Comparison of ENCODE assay signal across 28 cellular contexts in the genomic region with DNA sequence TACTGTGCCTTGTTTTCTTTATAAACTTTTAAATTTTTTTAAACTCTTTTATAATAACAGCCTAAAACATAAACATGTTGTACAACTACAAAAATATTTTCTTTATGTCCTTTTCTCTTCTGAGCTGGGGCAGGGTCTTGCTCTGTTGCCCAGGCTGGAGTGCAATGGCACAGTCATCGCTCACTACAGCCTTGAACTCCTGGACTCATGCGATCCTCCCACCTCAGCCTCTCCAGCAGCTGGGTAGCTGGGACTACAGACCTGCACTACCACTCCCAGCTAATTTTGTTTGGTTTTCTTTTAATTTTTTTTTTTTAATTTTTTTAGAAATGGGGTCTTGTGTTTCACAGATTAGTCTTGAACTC.
"Had no signal": no experiment of that assay in that cellular context is flagged by ENCODE, and none has a peak within 500 bp of the region (broad histone marks: within the 10 kb centered on the region; RNA-seq: fewer than 3 reads in every experiment).

No MANE protein-coding gene starts in this region.

- H3K27me3 Mint-ChIP-seq: activated CD8-positive, alpha-beta T cell treated with anti-CD3 and anti-CD28 coated beads for 36 hours; activated naive CD4-positive, alpha-beta T cell treated with anti-CD3 and anti-CD28 coated beads, Interleukin-2, amount 50 U/mL, for 24 hours; activated naive CD8-positive, alpha-beta T cell treated with anti-CD3 and anti-CD28 coated beads for 36 hours; activated naive CD8-positive, alpha-beta T cell treated with anti-CD3 and anti-CD28 coated beads, Interleukin-2, amount 50 U/mL, for 24 hours; dendritic cell treated with granulocyte-macrophage colony-stimulating factor and Interleukin-4, amounts not matched to agents 40 ng/mL and 50 ng/mL, for 4 days had no signal

- H3K4me1 Mint-ChIP-seq: activated naive CD4-positive, alpha-beta T cell treated with anti-CD3 and anti-CD28 coated beads, Interleukin-2, amount 50 U/mL, for 24 hours had no signal

- H3K27me3 ChIP-seq: adrenal gland, body of pancreas, dorsolateral prefrontal cortex, esophagus muscularis mucosa, foreskin keratinocyte, gastroesophageal sphincter had no signal

- ATAC-seq: activated CD8-positive, alpha-beta T cell treated with anti-CD3 and anti-CD28 coated beads for 36 hours; activated naive CD8-positive, alpha-beta T cell treated with anti-CD3 and anti-CD28 coated beads, Interleukin-2, amount 50 U/mL, for 24 hours; body of pancreas; gastroesophageal sphincter had no signal

- DNase-seq: activated CD4-positive, alpha-beta T cell treated with anti-CD3 and anti-CD28 coated beads for 1 hour; activated CD4-positive, alpha-beta T cell treated with anti-CD3 and anti-CD28 coated beads for 4 hours; activated CD4-positive, alpha-beta T cell treated with anti-CD3 and anti-CD28 coated beads, Interleukin-2, amount 50 U/mL, for 1 hour; activated CD4-positive, alpha-beta T cell treated with anti-CD3 and anti-CD28 coated beads, Interleukin-2, amount 50 U/mL, for 48 hours; activated CD8-positive, alpha-beta memory T cell treated with anti-CD3 and anti-CD28 coated beads for 24 hours; activated CD8-positive, alpha-beta T cell treated with anti-CD3 and anti-CD28 coated beads for 36 hours; activated effector memory CD4-positive, alpha-beta T cell treated with anti-CD3 and anti-CD28 coated beads, Interleukin-2, amount 50 U/mL, for 16 hours; activated naive CD4-positive, alpha-beta T cell treated with anti-CD3 and anti-CD28 coated beads for 36 hours; activated naive CD8-positive, alpha-beta T cell treated with anti-CD3 and anti-CD28 coated beads for 36 hours; activated naive CD8-positive, alpha-beta T cell treated with anti-CD3 and anti-CD28 coated beads, Interleukin-2, amount 50 U/mL, for 24 hours; activated T-cell treated with anti-CD3 and anti-CD28 coated beads, Interleukin-2, amount 50 U/mL, for 48 hours; adrenal gland; amygdala; aorta; body of pancreas; caudate nucleus; dorsolateral prefrontal cortex; effector memory CD4-positive, alpha-beta T cell; endodermal cell; erythroblast had no signal

- H3K27ac Mint-ChIP-seq: activated CD8-positive, alpha-beta T cell treated with anti-CD3 and anti-CD28 coated beads for 36 hours; activated naive CD4-positive, alpha-beta T cell treated with anti-CD3 and anti-CD28 coated beads for 36 hours; activated naive CD4-positive, alpha-beta T cell treated with anti-CD3 and anti-CD28 coated beads, Interleukin-2, amount 50 U/mL, for 24 hours; activated naive CD8-positive, alpha-beta T cell treated with anti-CD3 and anti-CD28 coated beads for 36 hours; activated naive CD8-positive, alpha-beta T cell treated with anti-CD3 and anti-CD28 coated beads, Interleukin-2, amount 50 U/mL, for 24 hours; activated T-helper 1 cell treated with anti-CD3 and anti-CD28 coated beads, Interleukin-12 subunit alpha, Interleukin-12 subunit beta, Interleukin-2, Interleukin-4 antibody, amounts not matched to agents 30 ng/mL and 10 ng/mL and 1 ng/mL, durations not matched to agents 14 hours and 24 hours and 36 hours; activated T-helper 2 cell treated with anti-CD3 and anti-CD28 coated beads, Interferon-gamma antibody, Interleukin-2, Interleukin-4, amounts not matched to agents 10 μg/mL and 5 μg/mL and 100 μg/mL, durations not matched to agents 14 hours and 24 hours and 36 hours; dendritic cell treated with granulocyte-macrophage colony-stimulating factor and Interleukin-4, amounts not matched to agents 40 ng/mL and 50 ng/mL, for 4 days; endodermal cell had no signal

- H3K9me3 ChIP-seq: adrenal gland, body of pancreas, esophagus muscularis mucosa, gastroesophageal sphincter had no signal

- H3K4me1 ChIP-seq: adrenal gland, foreskin keratinocyte had no signal

- H3K9me3 Mint-ChIP-seq: activated CD8-positive, alpha-beta T cell treated with anti-CD3 and anti-CD28 coated beads for 36 hours; activated naive CD4-positive, alpha-beta T cell treated with anti-CD3 and anti-CD28 coated beads for 36 hours; activated naive CD4-positive, alpha-beta T cell treated with anti-CD3 and anti-CD28 coated beads, Interleukin-2, amount 50 U/mL, for 24 hours; activated naive CD8-positive, alpha-beta T cell treated with anti-CD3 and anti-CD28 coated beads for 36 hours; activated naive CD8-positive, alpha-beta T cell treated with anti-CD3 and anti-CD28 coated beads, Interleukin-2, amount 50 U/mL, for 24 hours; activated T-helper 1 cell treated with anti-CD3 and anti-CD28 coated beads, Interleukin-12 subunit alpha, Interleukin-12 subunit beta, Interleukin-2, Interleukin-4 antibody, amounts not matched to agents 30 ng/mL and 10 ng/mL and 1 ng/mL, durations not matched to agents 14 hours and 24 hours and 36 hours; activated T-helper 2 cell treated with anti-CD3 and anti-CD28 coated beads, Interferon-gamma antibody, Interleukin-2, Interleukin-4, amounts not matched to agents 10 μg/mL and 5 μg/mL and 100 μg/mL, durations not matched to agents 14 hours and 24 hours and 36 hours; dendritic cell treated with granulocyte-macrophage colony-stimulating factor and Interleukin-4, amounts not matched to agents 40 ng/mL and 50 ng/mL, for 4 days; endodermal cell had no signal

- H3K27ac ChIP-seq: adrenal gland, body of pancreas, coronary artery, dorsolateral prefrontal cortex, esophagus muscularis mucosa, foreskin keratinocyte, gastroesophageal sphincter had no signal

- H3K4me3 ChIP-seq: adrenal gland, body of pancreas, coronary artery, dorsolateral prefrontal cortex, esophagus muscularis mucosa, gastroesophageal sphincter had no signal

- H3K4me3 Mint-ChIP-seq: activated CD8-positive, alpha-beta T cell treated with anti-CD3 and anti-CD28 coated beads for 36 hours; activated naive CD4-positive, alpha-beta T cell treated with anti-CD3 and anti-CD28 coated beads for 36 hours; activated naive CD4-positive, alpha-beta T cell treated with anti-CD3 and anti-CD28 coated beads, Interleukin-2, amount 50 U/mL, for 24 hours; activated naive CD8-positive, alpha-beta T cell treated with anti-CD3 and anti-CD28 coated beads for 36 hours; activated naive CD8-positive, alpha-beta T cell treated with anti-CD3 and anti-CD28 coated beads, Interleukin-2, amount 50 U/mL, for 24 hours; activated T-helper 1 cell treated with anti-CD3 and anti-CD28 coated beads, Interleukin-12 subunit alpha, Interleukin-12 subunit beta, Interleukin-2, Interleukin-4 antibody, amounts not matched to agents 30 ng/mL and 10 ng/mL and 1 ng/mL, durations not matched to agents 14 hours and 24 hours and 36 hours; dendritic cell treated with granulocyte-macrophage colony-stimulating factor and Interleukin-4, amounts not matched to agents 40 ng/mL and 50 ng/mL, for 4 days; endodermal cell had no signal
